In genomic region chr2:179809606-179810005, GRCh38 we compare ENCODE assay signal across 7 cellular contexts. TPM values are rescaled to one million over a fixed set of nuclear protein-coding genes. Genes with fewer than 3 reads are reported as not detected.
"Had no signal": no experiment of that assay in that cellular context is flagged by ENCODE, and none has a peak within 500 bp of the region (broad histone marks: within the 10 kb centered on the region; RNA-seq: fewer than 3 reads in every experiment).

No MANE protein-coding gene starts in this region.

- ATAC-seq: GM23338, K562 had no signal

- H2AFZ ChIP-seq: GM23338 had no signal

- DNase-seq: H9, HCEC 1CT, IMR-90, KG1 had no signal

- H3K4me2 ChIP-seq: GM23338 had no signal

- H3K4me3 ChIP-seq: GM23338, K562 had no signal

RNA-seq across cellular contexts. Expression of gene ZNF385B, which starts 51.8 kb away (rescaled TPM):
- total RNA-seq: HT-29, IMR-90, K562 had no signal
